1 cellular context compared by ENCODE assay signal in genomic region chr2:28869494-28870145, GRCh38.
TF ChIP-seq lines count a peak whose summit lies in the region.

No MANE protein-coding gene starts in this region.

TF ChIP-seq in HepG2, 621 proteins besides CTCF, POLR2A, EP300 and RAD21 (continues in another document):
- TF ChIP-seq ZNF232 (CRISPR knock-in tag; IDR thresholded peaks at IDR 0.05; ENCODE audit: borderline replicate concordance) (no peak), ZNF10 (CRISPR knock-in tag; IDR thresholded peaks at IDR 0.05; ENCODE audit: borderline replicate concordance, low read depth) (no peak), ZNF160 (CRISPR knock-in tag; IDR thresholded peaks at IDR 0.05) (no peak), SALL1 (CRISPR knock-in tag; IDR thresholded peaks at IDR 0.05) (no peak), SALL2 (CRISPR knock-in tag; IDR thresholded peaks at IDR 0.05) (no peak), HES4 (CRISPR knock-in tag; IDR thresholded peaks at IDR 0.05; ENCODE audit: borderline replicate concordance) (no peak; the same call in 1 of the 2 replicates), ZNF775 (CRISPR knock-in tag; IDR thresholded peaks at IDR 0.05; ENCODE audit: borderline replicate concordance) (peak; percentile 29; the same call in 1 of the 2 replicates), ZNF75D (CRISPR knock-in tag; IDR thresholded peaks at IDR 0.05; ENCODE audit: borderline replicate concordance) (no peak), NFYC (CRISPR knock-in tag; IDR thresholded peaks at IDR 0.05) (no peak), SMC3 (IDR thresholded peaks at IDR 0.05; ENCODE audit: low read length) (no peak), GTF3A (CRISPR knock-in tag; conservative IDR thresholded peaks at IDR 0.05) (peak; percentile 95), DNMT3B (CRISPR knock-in tag; conservative IDR thresholded peaks at IDR 0.05) (no peak), ZNF224 (CRISPR knock-in tag; IDR thresholded peaks at IDR 0.05) (peak; percentile 81; the same call in 1 of the 2 replicates), ZNF414 (CRISPR knock-in tag; IDR thresholded peaks at IDR 0.05) (no peak; the same call in 1 of the 2 replicates), KLF15 (CRISPR knock-in tag; IDR thresholded peaks at IDR 0.05; ENCODE audit: borderline replicate concordance) (no peak), AFF4 (CRISPR knock-in tag; IDR thresholded peaks at IDR 0.05) (no peak), ZNF780A (CRISPR knock-in tag; IDR thresholded peaks at IDR 0.05) (no peak), ZSCAN20 (CRISPR knock-in tag; IDR thresholded peaks at IDR 0.05; ENCODE audit: borderline replicate concordance) (no peak), ZNF570 (CRISPR knock-in tag; IDR thresholded peaks at IDR 0.05; ENCODE audit: borderline replicate concordance) (0 out of 2 replicates have a peak, but pooled peaks have one; percentile 75), ZNF773 (CRISPR knock-in tag; IDR thresholded peaks at IDR 0.05; ENCODE audit: borderline replicate concordance) (0 out of 2 replicates have a peak, but pooled peaks have one; percentile 48), ZNF333 (CRISPR knock-in tag; IDR thresholded peaks at IDR 0.05; ENCODE audit: borderline replicate concordance) (no peak), PREB (CRISPR knock-in tag; IDR thresholded peaks at IDR 0.05) (0 out of 2 replicates have a peak, but pooled peaks have one; percentile 12), ZNF549 (CRISPR knock-in tag; IDR thresholded peaks at IDR 0.05) (no peak), ZNF383 (CRISPR knock-in tag; IDR thresholded peaks at IDR 0.05; ENCODE audit: borderline replicate concordance) (peak; percentile 97), ZNF546 (CRISPR knock-in tag; conservative IDR thresholded peaks at IDR 0.05) (no peak), BORCS8-MEF2B (CRISPR knock-in tag; IDR thresholded peaks at IDR 0.05) (no peak), RARG (CRISPR knock-in tag; IDR thresholded peaks at IDR 0.05; ENCODE audit: low read depth) (no peak; the same call in 1 of the 2 replicates), HMG20B (CRISPR knock-in tag; conservative IDR thresholded peaks at IDR 0.05) (no peak), ETS1 (CRISPR knock-in tag; IDR thresholded peaks at IDR 0.05) (no peak), RBM22 (optimal IDR thresholded peaks at IDR 0.05; ENCODE audit: low read length) (no peak), ZFP90 (CRISPR knock-in tag; IDR thresholded peaks at IDR 0.05; ENCODE audit: borderline replicate concordance) (no peak), KDM5B (CRISPR knock-in tag; IDR thresholded peaks at IDR 0.05; ENCODE audit: borderline replicate concordance) (no peak), ZNF275 (CRISPR knock-in tag; IDR thresholded peaks at IDR 0.05; ENCODE audit: borderline replicate concordance) (0 out of 2 replicates have a peak, but pooled peaks have one; percentile 71), ZSCAN29 (CRISPR knock-in tag; conservative IDR thresholded peaks at IDR 0.05) (peak; percentile 68; the same call in 1 of the 2 replicates), ZFP37 (CRISPR knock-in tag; IDR thresholded peaks at IDR 0.05; ENCODE audit: borderline replicate concordance) (0 out of 2 replicates have a peak, but pooled peaks have one; percentile 4), ZHX2 (IDR thresholded peaks at IDR 0.05; ENCODE audit: low read depth) (no peak), ZHX2 (CRISPR knock-in tag; IDR thresholded peaks at IDR 0.05; ENCODE audit: borderline replicate concordance) (no peak), ZNF3 (CRISPR knock-in tag; IDR thresholded peaks at IDR 0.05) (no peak), BRD4 (CRISPR knock-in tag; IDR thresholded peaks at IDR 0.05) (no peak; the same call in 1 of the 2 replicates), ZNF264 (CRISPR knock-in tag; IDR thresholded peaks at IDR 0.05) (no peak), BHLHE40 (IDR thresholded peaks at IDR 0.05; ENCODE audit: low read length) (no peak), HNRNPK (IDR thresholded peaks at IDR 0.05; ENCODE audit: low read depth, low read length, poor library complexity, severe bottlenecking) (no peak), EZH2 (conservative IDR thresholded peaks at IDR 0.05; ENCODE audit: low read depth, low read length) (no peak), ATF3 (CRISPR knock-in tag; IDR thresholded peaks at IDR 0.05) (no peak), CEBPZ (IDR thresholded peaks at IDR 0.05; ENCODE audit: low read length) (no peak), KLF9 (CRISPR knock-in tag; IDR thresholded peaks at IDR 0.05; ENCODE audit: low read depth) (no peak), PITX1 (CRISPR knock-in tag; IDR thresholded peaks at IDR 0.05) (no peak), DDIT3 (CRISPR knock-in tag; IDR thresholded peaks at IDR 0.05) (0 out of 2 replicates have a peak, but pooled peaks have one; percentile 18), ZNF501 (CRISPR knock-in tag; IDR thresholded peaks at IDR 0.05) (no peak)
